Comparison of ENCODE assay signal across 8 cellular contexts in genomic region chr1:167447521-167448136, GRCh38.
DNase-seq lines count a peak whose midpoint lies in the region; ATAC-seq and TF ChIP-seq lines count a peak whose summit lies in the region.

No MANE protein-coding gene starts in this region.

- H2AFZ ChIP-seq in hepatocyte, result no peak overlapping the region

- no peaks in the 10 kb centered on the region for H3K36me3 Mint-ChIP-seq in MCF 10A (ENCODE audit: insufficient read depth, unreplicated experiment)

- H3K36me3 ChIP-seq in breast epithelium, result no peaks in the 10 kb centered on the region
- H3K36me3 ChIP-seq in hepatocyte (replicated peaks; ENCODE audit: insufficient read depth, low read depth), result no peaks in the 10 kb centered on the region

- ATAC-seq in stimulated activated naive CD8-positive, alpha-beta T cell treated with anti-CD3 and anti-CD28 coated beads, Interleukin-15, Interleukin-2, amounts not matched to agents 100 U/mL and 50 U/mL, for 24 hours, result peak; percentile 91

- H3K4me1 ChIP-seq in breast epithelium, result no peaks in the 10 kb centered on the region
- no peaks in the 10 kb centered on the region for H3K4me1 ChIP-seq in hepatocyte (ENCODE audit: insufficient read depth)

- H3K27me3 Mint-ChIP-seq in MCF 10A (ENCODE audit: insufficient read depth, unreplicated experiment), result no peaks in the 10 kb centered on the region

- CTCF ChIA-PET in MCF 10A (lab: Yijun Ruan, JAX), result interaction anchor here (0.6 to 3.4 kb wide), 17 partner anchors 7 to 584 kb away, joined by 3 to 29 read pairs (median 4); no protein-coding TSS in a partner anchor

- no peak for TF ChIP-seq POLR2A in breast epithelium (IDR thresholded peaks at IDR 0.05)

- no peak overlapping the region for H3K27ac ChIP-seq in breast epithelium
- H3K27ac ChIP-seq in hepatocyte, result no peak overlapping the region

- no peaks in the 10 kb centered on the region for H4K20me1 ChIP-seq in hepatocyte (ENCODE audit: insufficient read depth, poor library complexity, severe bottlenecking)

- H3K4me2 ChIP-seq in hepatocyte, result peak overlapping the region; percentile 38

- no peaks in the 10 kb centered on the region for H3K4me1 Mint-ChIP-seq in MCF 10A (ENCODE audit: insufficient read depth, unreplicated experiment)

- H3K4me3 ChIP-seq in breast epithelium (no peak overlapping the region), hepatocyte (no peak overlapping the region)

- H3K79me2 ChIP-seq in hepatocyte, result no peaks in the 10 kb centered on the region

- peak overlapping the region; percentile 31 for H3K27ac Mint-ChIP-seq in MCF 10A (ENCODE audit: low read depth, unreplicated experiment)

- POLR2A ChIA-PET in MCF 10A (lab: Yijun Ruan, JAX), result interaction anchor here (0.5 to 1.3 kb wide), 10 partner anchors 18 to 1873 kb away, joined by 3 to 5 read pairs (median 4); no protein-coding TSS in a partner anchor

- TF ChIP-seq CTCF in MCF 10A (IDR thresholded peaks at IDR 0.05; ENCODE audit: unreplicated experiment) (no peak), breast epithelium (IDR thresholded peaks at IDR 0.05) (no peak), hepatocyte (IDR thresholded peaks at IDR 0.05; ENCODE audit: poor library complexity) (no peak)

- no peaks in the 10 kb centered on the region for H3K9me3 Mint-ChIP-seq in MCF 10A (ENCODE audit: unreplicated experiment)

- DNase-seq in MCF 10A (ENCODE audit: unreplicated experiment) (peak; percentile 60), breast epithelium (ENCODE audit: low spot score in 2 of 2) (no peak), NAMALWA (ENCODE audit: low spot score) (peak; percentile 81), hepatocyte (ENCODE audit: low spot score) (peak; percentile 64), GOT3 (lab: John Stamatoyannopoulos, UW) (no peak), NCI-H526 (lab: John Stamatoyannopoulos, UW) (no peak)
- DNase-seq in activated CD8-positive, alpha-beta memory T cell treated with anti-CD3 and anti-CD28 coated beads for 48 hours (ENCODE audit: low read depth in 2 of 3, low spot score in 2 of 3), result peak in 2 of 3 experiments; percentile 41 to 54
- peak; percentile 71 for DNase-seq in stimulated activated naive CD8-positive, alpha-beta T cell treated with anti-CD3 and anti-CD28 coated beads, Interleukin-15, Interleukin-2, amounts not matched to agents 100 U/mL and 50 U/mL, for 24 hours

- no peak overlapping the region for H3K4me3 Mint-ChIP-seq in MCF 10A (ENCODE audit: unreplicated experiment)

- no TSS peak for BruUV-seq in MCF 10A (replicated peaks; lab: Mats Ljungman, UMichigan)

- intact Hi-C loops in MCF 10A (cut with micrococcal nuclease), result no loop called here
- intact Hi-C loops in breast epithelium (cut with DNase I; ENCODE audit: low total_unique reads), result loop anchor here (10.0 kb wide), 1 partner anchor 383 kb away; no protein-coding TSS in a partner anchor

- H3K27me3 ChIP-seq in breast epithelium (no peaks in the 10 kb centered on the region), hepatocyte (no peaks in the 10 kb centered on the region)

- H3K9me2 ChIP-seq in hepatocyte (replicated peaks; ENCODE audit: insufficient read depth), result no peaks in the 10 kb centered on the region

- no peaks in the 10 kb centered on the region for H3K9me3 ChIP-seq in breast epithelium
- no peaks in the 10 kb centered on the region for H3K9me3 ChIP-seq in hepatocyte (ENCODE audit: low read depth)

- 54% methylated on average over 10 of the region's 10 CpGs for WGBS in hepatocyte (ENCODE audit: low lambda C conversion rate, missing lambda C conversion rate)

Comparison
In these comparisons a context has a peak if more than half of its experiments do, and no peak if none do; other contexts are left out.
1. DNase-seq: peak in MCF 10A (single experiment), NAMALWA (single experiment), activated CD8-positive, alpha-beta memory T cell treated with anti-CD3 and anti-CD28 coated beads for 48 hours (2 of 3), hepatocyte (single experiment) and stimulated activated naive CD8-positive, alpha-beta T cell treated with anti-CD3 and anti-CD28 coated beads, Interleukin-15, Interleukin-2, amounts not matched to agents 100 U/mL and 50 U/mL, for 24 hours (single experiment); none in breast epithelium (0 of 2), GOT3 (single experiment) and NCI-H526 (0 of 2).